29 cellular contexts compared by ENCODE assay signal in genomic region chr12:74283646-74284045, GRCh38.
"Had no signal": no experiment of that assay in that cellular context is flagged by ENCODE, and none has a peak within 500 bp of the region (broad histone marks: within the 10 kb centered on the region; RNA-seq: fewer than 3 reads in every experiment).

No MANE protein-coding gene starts in this region.

- H3K36me3 Mint-ChIP-seq: stimulated activated effector memory CD8-positive, alpha-beta T cell treated with anti-CD3 and anti-CD28 coated beads, Interleukin-12 subunit alpha, Interleukin-12 subunit beta, amount 100 ng/mL, for 72 hours; stimulated activated memory B cell treated with anti-CD40 and anti-IgM and Interleukin-4, amounts not matched to agents 10 μg/mL and 1 μg/mL and 100 μg/mL, for 72 hours; stimulated activated naive B cell treated with anti-CD40 and anti-IgM and Interleukin-4, amounts not matched to agents 10 μg/mL and 1 μg/mL and 100 μg/mL, for 72 hours; type B pancreatic cell had no signal

- ATAC-seq: stimulated activated effector memory CD8-positive, alpha-beta T cell treated with anti-CD3 and anti-CD28 coated beads, Interleukin-12 subunit alpha, Interleukin-12 subunit beta, amount 100 ng/mL, for 72 hours; stimulated activated memory B cell treated with anti-CD40 and anti-IgM and Interleukin-4, amounts not matched to agents 10 μg/mL and 1 μg/mL and 100 μg/mL, for 72 hours; stimulated activated naive B cell treated with anti-CD40 and anti-IgM and Interleukin-4, amounts not matched to agents 10 μg/mL and 1 μg/mL and 100 μg/mL, for 72 hours; stimulated activated naive CD8-positive, alpha-beta T cell treated with anti-CD3 and anti-CD28 coated beads, Interleukin-15, amount 100 ng/mL, for 72 hours; stimulated activated naive CD8-positive, alpha-beta T cell treated with anti-CD3 and anti-CD28 coated beads, Interleukin-15, Interleukin-2, amounts not matched to agents 100 U/mL and 50 U/mL, for 24 hours; upper lobe of right lung had no signal

- H3K27ac Mint-ChIP-seq: stimulated activated effector memory CD8-positive, alpha-beta T cell treated with anti-CD3 and anti-CD28 coated beads, Interleukin-12 subunit alpha, Interleukin-12 subunit beta, amount 100 ng/mL, for 72 hours; stimulated activated memory B cell treated with anti-CD40 and anti-IgM and Interleukin-4, amounts not matched to agents 10 μg/mL and 1 μg/mL and 100 μg/mL, for 72 hours; stimulated activated naive B cell treated with anti-CD40 and anti-IgM and Interleukin-4, amounts not matched to agents 10 μg/mL and 1 μg/mL and 100 μg/mL, for 72 hours; stimulated activated naive CD8-positive, alpha-beta T cell treated with anti-CD3 and anti-CD28 coated beads, Interleukin-15, amount 100 ng/mL, for 72 hours; stimulated activated naive CD8-positive, alpha-beta T cell treated with anti-CD3 and anti-CD28 coated beads, Interleukin-15, Interleukin-2, amounts not matched to agents 100 ng/mL and 50 ng/mL, for 24 hours; type B pancreatic cell had no signal

- H3K27me3 ChIP-seq: stomach, suprapubic skin, testis, thyroid gland, tibial artery, tibial nerve, transverse colon, upper lobe of left lung, upper lobe of right lung, uterus, vagina had no signal

- H3K4me3 Mint-ChIP-seq: stimulated activated effector memory CD8-positive, alpha-beta T cell treated with anti-CD3 and anti-CD28 coated beads, Interleukin-12 subunit alpha, Interleukin-12 subunit beta, amount 100 ng/mL, for 72 hours; stimulated activated memory B cell treated with anti-CD40 and anti-IgM and Interleukin-4, amounts not matched to agents 10 μg/mL and 1 μg/mL and 100 μg/mL, for 72 hours; stimulated activated naive B cell treated with anti-CD40 and anti-IgM and Interleukin-4, amounts not matched to agents 10 μg/mL and 1 μg/mL and 100 μg/mL, for 72 hours; stimulated activated naive CD8-positive, alpha-beta T cell treated with anti-CD3 and anti-CD28 coated beads, Interleukin-15, amount 100 ng/mL, for 72 hours; stimulated activated naive CD8-positive, alpha-beta T cell treated with anti-CD3 and anti-CD28 coated beads, Interleukin-15, Interleukin-2, amounts not matched to agents 100 ng/mL and 50 ng/mL, for 24 hours; type B pancreatic cell had no signal

- H3K4me3 ChIP-seq: stomach, suprapubic skin, testis, thoracic aorta, thyroid gland, tibial artery, tibial nerve, transverse colon, upper lobe of left lung, upper lobe of right lung, uterus, vagina had no signal

- H3K27ac ChIP-seq: stomach, suprapubic skin, testis, thoracic aorta, thyroid gland, tibial artery, tibial nerve, transverse colon, upper lobe of left lung, upper lobe of right lung, uterus, vagina had no signal

- H3K9me3 Mint-ChIP-seq: stimulated activated effector memory CD8-positive, alpha-beta T cell treated with anti-CD3 and anti-CD28 coated beads, Interleukin-12 subunit alpha, Interleukin-12 subunit beta, amount 100 ng/mL, for 72 hours; stimulated activated naive CD8-positive, alpha-beta T cell treated with anti-CD3 and anti-CD28 coated beads, Interleukin-15, amount 100 ng/mL, for 72 hours; stimulated activated naive CD8-positive, alpha-beta T cell treated with anti-CD3 and anti-CD28 coated beads, Interleukin-15, Interleukin-2, amounts not matched to agents 100 ng/mL and 50 ng/mL, for 24 hours; type B pancreatic cell had no signal

- H3K9me3 ChIP-seq: suprapubic skin, testis, thoracic aorta, thyroid gland, tibial artery, tibial nerve, transverse colon, upper lobe of left lung, upper lobe of right lung, uterus, vagina had no signal

- H3K4me1 Mint-ChIP-seq: stimulated activated effector memory CD8-positive, alpha-beta T cell treated with anti-CD3 and anti-CD28 coated beads, Interleukin-12 subunit alpha, Interleukin-12 subunit beta, amount 100 ng/mL, for 72 hours; stimulated activated memory B cell treated with anti-CD40 and anti-IgM and Interleukin-4, amounts not matched to agents 10 μg/mL and 1 μg/mL and 100 μg/mL, for 72 hours; stimulated activated naive B cell treated with anti-CD40 and anti-IgM and Interleukin-4, amounts not matched to agents 10 μg/mL and 1 μg/mL and 100 μg/mL, for 72 hours; stimulated activated naive CD8-positive, alpha-beta T cell treated with anti-CD3 and anti-CD28 coated beads, Interleukin-15, amount 100 ng/mL, for 72 hours had no signal

- FAIRE-seq: urothelium cell line had no signal

- H3K36me3 ChIP-seq: stomach, suprapubic skin, thoracic aorta, thyroid gland, tibial artery, tibial nerve, transverse colon, upper lobe of left lung, upper lobe of right lung, uterus, vagina had no signal

- DNase-seq: stimulated activated CD4-positive, alpha-beta T cell treated with anti-CD3 and anti-CD28 coated beads, Interleukin-2, amount 100 ng/mL, for 48 hours; stimulated activated CD4-positive, alpha-beta T cell treated with anti-CD3 and anti-CD28 coated beads, Interleukin-4, amount 100 ng/mL, for 1 hour; stimulated activated CD4-positive, alpha-beta T cell treated with anti-CD3 and anti-CD28 coated beads, Interleukin-4, amount 100 ng/mL, for 24 hours; stimulated activated CD4-positive, alpha-beta T cell treated with anti-CD3 and anti-CD28 coated beads, Interleukin-4, amount 100 ng/mL, for 4 hours; stimulated activated CD8-positive, alpha-beta memory T cell treated with anti-CD3 and anti-CD28 coated beads, Interleukin-4, amount 100 ng/mL, for 48 hours; stimulated activated naive B cell treated with anti-CD40 and anti-IgM and Interleukin-4, amounts not matched to agents 10 μg/mL and 1 μg/mL and 100 μg/mL, for 72 hours; stimulated activated naive CD4-positive, alpha-beta T cell; stimulated activated naive CD4-positive, alpha-beta T cell treated with Interleukin-2 at 50 U/mL for 16 hours; stimulated activated naive CD8-positive, alpha-beta T cell treated with anti-CD3 and anti-CD28 coated beads, Interleukin-15, amount 100 ng/mL, for 72 hours; stimulated activated naive CD8-positive, alpha-beta T cell treated with anti-CD3 and anti-CD28 coated beads, Interleukin-15, Interleukin-2, amounts not matched to agents 100 U/mL and 50 U/mL, for 24 hours; stomach; substantia nigra; testis; thyroid gland; tibial artery; transverse colon; trophoblast cell; upper lobe of left lung; upper lobe of right lung; uterus had no signal

- H3K4me1 ChIP-seq: stomach, suprapubic skin, testis, thyroid gland, tibial artery, tibial nerve, transverse colon, upper lobe of left lung, upper lobe of right lung, uterus, vagina had no signal

- H3K27me3 Mint-ChIP-seq: stimulated activated memory B cell treated with anti-CD40 and anti-IgM and Interleukin-4, amounts not matched to agents 10 μg/mL and 1 μg/mL and 100 μg/mL, for 72 hours; stimulated activated naive B cell treated with anti-CD40 and anti-IgM and Interleukin-4, amounts not matched to agents 10 μg/mL and 1 μg/mL and 100 μg/mL, for 72 hours; stimulated activated naive CD8-positive, alpha-beta T cell treated with anti-CD3 and anti-CD28 coated beads, Interleukin-15, amount 100 ng/mL, for 72 hours; stimulated activated naive CD8-positive, alpha-beta T cell treated with anti-CD3 and anti-CD28 coated beads, Interleukin-15, Interleukin-2, amounts not matched to agents 100 ng/mL and 50 ng/mL, for 24 hours; type B pancreatic cell had no signal
